ENCODE assay signal across 22 cellular contexts in genomic region chr12:98137278-98137677, GRCh38.
DNase-seq lines count a peak whose midpoint lies in the region; ATAC-seq and TF ChIP-seq lines count a peak whose summit lies in the region.
"Had no signal": no experiment of that assay in that cellular context is flagged by ENCODE, and none has a peak within 500 bp of the region (broad histone marks: within the 10 kb centered on the region; RNA-seq: fewer than 3 reads in every experiment).

No MANE protein-coding gene starts in this region.

- H2AFZ ChIP-seq in Loucy (ENCODE audit: low read length), result no peak overlapping the region

- TF ChIP-seq CTCF in Loucy (conservative IDR thresholded peaks at IDR 0.05; ENCODE audit: low read length) (peak; percentile 38; the same call in 1 of the 2 replicates), WERI-Rb-1 (IDR thresholded peaks at IDR 0.05; ENCODE audit: low read depth, low read length) (no peak), body of pancreas (IDR thresholded peaks at IDR 0.05) (no peak)

- no peak for TF ChIP-seq POLR2A in body of pancreas (IDR thresholded peaks at IDR 0.05)

- H3K9me3 ChIP-seq in Loucy (ENCODE audit: insufficient read depth, low read depth, low read length) (no peaks in the 10 kb centered on the region), WERI-Rb-1 (ENCODE audit: severe bottlenecking) (no peaks in the 10 kb centered on the region), body of pancreas (no peaks in the 10 kb centered on the region)
- H3K9me3 ChIP-seq: Peyer's patch had no signal

- H3K9ac ChIP-seq in Loucy (ENCODE audit: low read depth, low read length, poor library complexity, severe bottlenecking), result no peak overlapping the region

- ATAC-seq in GM19328 (IDR thresholded peaks at IDR 0.05; ENCODE audit: unreplicated experiment) (no peak), body of pancreas (no peak)

- H3K4me2 ChIP-seq in Loucy (ENCODE audit: low read depth, low read length, poor library complexity, severe bottlenecking), result no peak overlapping the region

- H3K36me3 ChIP-seq in Loucy (ENCODE audit: insufficient read depth, low read length), result no peaks in the 10 kb centered on the region
- no peaks in the 10 kb centered on the region for H3K36me3 ChIP-seq in WERI-Rb-1
- H3K36me3 ChIP-seq in body of pancreas (replicated peaks in 1 of 2; ENCODE audit: insufficient read depth in 1 of 2, low read depth in 2 of 2), result no peaks in the 10 kb centered on the region
- H3K36me3 ChIP-seq: Peyer's patch had no signal

- WGBS in body of pancreas, 2 donors, result 38 to 68% methylated on average over 1 of the region's 1 CpG

- H3K27ac ChIP-seq in WERI-Rb-1 (no peak overlapping the region), body of pancreas (no peak overlapping the region)
- H3K27ac ChIP-seq: Peyer's patch, SK-N-MC had no signal

- H3F3A ChIP-seq in Loucy (ENCODE audit: low read depth), result no peaks in the 10 kb centered on the region

- no peaks in the 10 kb centered on the region for H4K20me1 ChIP-seq in Loucy (ENCODE audit: insufficient read depth, low read length, poor library complexity, severe bottlenecking)

- H3K9me2 ChIP-seq in Loucy (replicated peaks; ENCODE audit: low read depth, low read length), result no peaks in the 10 kb centered on the region

- H3K79me2 ChIP-seq in Loucy (ENCODE audit: insufficient read depth, low read length), result no peaks in the 10 kb centered on the region

- H3K4me3 ChIP-seq in Loucy (ENCODE audit: low read length, poor library complexity, severe bottlenecking) (no peak overlapping the region), WERI-Rb-1 (ENCODE audit: low read depth, low read length) (no peak overlapping the region), body of pancreas (no peak overlapping the region)
- H3K4me3 ChIP-seq: Peyer's patch, SK-N-MC had no signal

- H3K4me1 ChIP-seq in Loucy (ENCODE audit: insufficient read depth, low read length, poor library complexity, severe bottlenecking), result no peaks in the 10 kb centered on the region
- no peaks in the 10 kb centered on the region for H3K4me1 ChIP-seq in body of pancreas
- H3K4me1 ChIP-seq: Peyer's patch had no signal

- DNase-seq in DMS53 (lab: John Stamatoyannopoulos, UW) (peak; percentile 15), DMS53 treated with DMSO at 0.1 percent for 48 hours (lab: John Stamatoyannopoulos, UW; ENCODE audit: unreplicated experiment) (no peak), WERI-Rb-1 (peak; percentile 13), left kidney (ENCODE audit: low read depth, low spot score) (peak; percentile 45), hypothalamus (lab: John Stamatoyannopoulos, UW) (no peak), body of pancreas (no peak)
- DNase-seq: CD4-positive, CD25-positive, alpha-beta regulatory T cell; DND-41; IMR-90; KG1; NCI-H1048; NCI-H1417; NCI-H1694; NCI-H2029 treated with DMSO at 0.1 percent for 48 hours; NCI-H2227 treated with DMSO at 0.1 percent for 48 hours; NCI-H748 treated with DMSO at 0.1 percent for 48 hours; OCI-M1; Peyer's patch; SIG-M5 had no signal

- H3K27me3 ChIP-seq in Loucy (ENCODE audit: insufficient read depth, low read length, poor library complexity, severe bottlenecking), result no peaks in the 10 kb centered on the region
- H3K27me3 ChIP-seq in WERI-Rb-1 (ENCODE audit: insufficient read depth, low read depth, severe bottlenecking), result no peaks in the 10 kb centered on the region
- no peaks in the 10 kb centered on the region for H3K27me3 ChIP-seq in body of pancreas
- H3K27me3 ChIP-seq: Peyer's patch had no signal

- intact Hi-C loops in body of pancreas (cut with DNase I), result no loop called here

Comparison
In these comparisons a context has a peak if more than half of its experiments do, and no peak if none do; other contexts are left out.
1. DNase-seq: peak in DMS53 (single experiment), WERI-Rb-1 (single experiment) and left kidney (single experiment); none in DMS53 treated with DMSO at 0.1 percent for 48 hours (single experiment), hypothalamus (0 of 51) and body of pancreas (0 of 4).